In the genomic region with DNA sequence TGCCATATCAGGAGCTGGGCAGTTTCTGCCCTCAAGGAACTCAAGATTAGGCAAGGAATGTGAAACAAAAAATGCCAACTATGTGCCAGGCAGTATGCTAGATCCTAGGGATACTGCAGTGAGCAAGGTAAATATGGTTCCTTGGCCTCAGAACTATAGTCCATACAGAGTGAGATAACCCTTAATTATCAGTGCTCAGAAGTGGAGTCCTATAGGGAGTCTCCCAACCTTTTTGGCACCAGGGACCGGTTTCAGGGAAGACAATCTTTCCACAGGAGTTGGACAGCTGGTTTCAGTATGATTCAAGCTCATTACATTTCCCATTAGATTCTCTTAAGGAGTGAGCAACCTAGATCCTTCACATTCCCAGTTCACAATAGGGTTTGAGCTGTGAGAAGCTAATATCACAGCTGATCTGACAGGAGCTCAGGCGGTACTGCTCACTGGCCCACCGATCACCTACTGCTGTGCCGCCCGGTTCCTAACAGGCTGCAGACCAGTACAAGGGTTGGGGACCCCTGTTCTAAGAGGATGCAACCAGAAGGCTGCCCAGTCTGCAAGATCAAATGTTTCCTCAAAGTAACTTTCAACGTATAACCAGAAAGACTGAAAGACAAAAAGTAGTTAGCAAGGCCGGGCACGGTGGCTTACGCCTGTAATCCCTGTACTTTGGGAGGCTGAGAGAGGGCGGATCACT, we compare ENCODE assay signal across 8 cellular contexts. TPM values are rescaled to one million over a fixed set of nuclear protein-coding genes. Genes with fewer than 3 reads are reported as not detected.
DNase-seq lines count a peak whose midpoint lies in the region; ATAC-seq and TF ChIP-seq lines count a peak whose summit lies in the region.

No MANE protein-coding gene starts in this region.

- H3K4me1 ChIP-seq in cardiac muscle cell (ENCODE audit: low read depth) = peaks cover 27% of the 10 kb centered on the region
- H3K4me1 ChIP-seq in iPS-20b (ENCODE audit: insufficient read depth, low read length) = peaks cover 6% of the 10 kb centered on the region; the same call in 1 of the 2 replicates

- H3K27ac Mint-ChIP-seq in activated CD4-positive, alpha-beta memory T cell treated with anti-CD3 and anti-CD28 coated beads for 36 hours = peak overlapping the region; percentile 54
- peak overlapping the region; percentile 100 for H3K27ac Mint-ChIP-seq in type B pancreatic cell

- H3K4me3 Mint-ChIP-seq in activated CD4-positive, alpha-beta memory T cell treated with anti-CD3 and anti-CD28 coated beads for 36 hours = peak overlapping the region; percentile 98
- H3K4me3 Mint-ChIP-seq in type B pancreatic cell = peak overlapping the region; percentile 99

- H3K9me3 ChIP-seq in cardiac muscle cell (ENCODE audit: low read depth) (no peaks in the 10 kb centered on the region), iPS-20b (ENCODE audit: insufficient read depth, low read depth, low read length) (no peaks in the 10 kb centered on the region)

- H3K36me3 Mint-ChIP-seq in activated CD4-positive, alpha-beta memory T cell treated with anti-CD3 and anti-CD28 coated beads for 36 hours = peaks cover 30% of the 10 kb centered on the region
- peaks cover 14% of the 10 kb centered on the region for H3K36me3 Mint-ChIP-seq in type B pancreatic cell

- H3K9ac ChIP-seq in iPS-20b (ENCODE audit: low read depth, low read length) = no peak overlapping the region

- POLR2A ChIA-PET in activated CD4-positive, alpha-beta memory T cell treated with anti-CD3 and anti-CD28 coated beads for 36 hours (lab: Charles Lee) = interaction anchor here (1.0 to 2.4 kb wide), 4 partner anchors 21 to 78 kb away, joined by 3 to 20 read pairs (median 5); a partner anchor contains a TSS

- CTCF ChIA-PET in activated CD4-positive, alpha-beta memory T cell treated with anti-CD3 and anti-CD28 coated beads for 36 hours (lab: Charles Lee) = interaction anchor here (0.7 to 2.5 kb wide), 4 partner anchors 21 to 30 kb away, joined by 3 to 11 read pairs (median 3); a partner anchor contains a TSS

- H3K27ac ChIP-seq in cardiac muscle cell (no peak overlapping the region), iPS-20b (ENCODE audit: low read length) (no peak overlapping the region)

- H3K9me3 Mint-ChIP-seq in activated CD4-positive, alpha-beta memory T cell treated with anti-CD3 and anti-CD28 coated beads for 36 hours = no peaks in the 10 kb centered on the region
- H3K9me3 Mint-ChIP-seq in type B pancreatic cell = no peaks in the 10 kb centered on the region

- peaks cover 40% of the 10 kb centered on the region for H3K4me1 Mint-ChIP-seq in activated CD4-positive, alpha-beta memory T cell treated with anti-CD3 and anti-CD28 coated beads for 36 hours (ENCODE audit: low read depth)
- peaks cover 32% of the 10 kb centered on the region for H3K4me1 Mint-ChIP-seq in type B pancreatic cell (ENCODE audit: unreplicated experiment)

- peaks cover under 1% of the 10 kb centered on the region for H3K36me3 ChIP-seq in cardiac muscle cell
- peaks cover 34% of the 10 kb centered on the region for H3K36me3 ChIP-seq in iPS-20b (ENCODE audit: insufficient read depth, low read depth, low read length)

- H3K27me3 ChIP-seq in cardiac muscle cell = no peaks in the 10 kb centered on the region
- H3K27me3 ChIP-seq in iPS-20b (ENCODE audit: insufficient read depth, low read length) = no peaks in the 10 kb centered on the region

- intact Hi-C loops in cardiac septum (cut with DNase I) = no loop called here
- intact Hi-C loops in activated CD4-positive, alpha-beta memory T cell treated with anti-CD3 and anti-CD28 coated beads for 36 hours (cut with micrococcal nuclease) = loop anchor here (10.0 kb wide), 1 partner anchor 509 kb away; a partner anchor contains a TSS

- H3K27me3 Mint-ChIP-seq in activated CD4-positive, alpha-beta memory T cell treated with anti-CD3 and anti-CD28 coated beads for 36 hours = no peaks in the 10 kb centered on the region
- no peaks in the 10 kb centered on the region for H3K27me3 Mint-ChIP-seq in type B pancreatic cell

- H3K4me3 ChIP-seq in cardiac muscle cell = peak overlapping the region; percentile 94
- peak overlapping the region; percentile 92 for H3K4me3 ChIP-seq in iPS-20b (ENCODE audit: low read length)

- TF ChIP-seq CTCF in cardiac muscle cell (IDR thresholded peaks at IDR 0.05; ENCODE audit: low read depth, low read length) = no peak
- no peak for TF ChIP-seq CTCF in type B pancreatic cell (conservative IDR thresholded peaks at IDR 0.05)

- DNase-seq in cardiac muscle cell (ENCODE audit: low read depth in 1 of 2, low spot score in 1 of 2) (peak in 1 of 2 donors; percentile 39), cardiac septum (ENCODE audit: low spot score) (no peak), type B pancreatic cell (ENCODE audit: extremely low spot score, unreplicated experiment) (no peak), islet precursor cell (no peak)
- no peak for DNase-seq in activated CD4-positive, alpha-beta memory T cell treated with anti-CD3 and anti-CD28 coated beads for 36 hours

- no peak for ATAC-seq in HG02763 (IDR thresholded peaks at IDR 0.05; ENCODE audit: unreplicated experiment)
- no peak for ATAC-seq in GM19324 (IDR thresholded peaks at IDR 0.05; ENCODE audit: low FRiP score, unreplicated experiment)

RNA-seq across cellular contexts. Expression of a gene that starts 1.7 kb away (rescaled TPM):
- 35.3 and 46.9 TPM in 2 replicates for total RNA-seq in cardiac muscle cell
- polyA plus RNA-seq in cardiac muscle cell = 87.1 and 104 TPM in 2 replicates
- total RNA-seq in cardiac septum = 43.4 TPM
- total RNA-seq in activated CD4-positive, alpha-beta memory T cell treated with anti-CD3 and anti-CD28 coated beads for 36 hours = 100 to 1,000 TPM; 183 to 184 TPM
- 87.3 and 108 TPM in 2 replicates for total RNA-seq in type B pancreatic cell (ENCODE audit: low replicate concordance)

RNA-seq across cellular contexts. Expression of a gene that starts 29.7 kb away (rescaled TPM):
- total RNA-seq in cardiac muscle cell (65.3 and 67.1 TPM in 2 replicates), cardiac septum (27.1 TPM), type B pancreatic cell (ENCODE audit: low replicate concordance) (92.8 and 157 TPM in 2 replicates)
- 115 and 133 TPM in 2 replicates for polyA plus RNA-seq in cardiac muscle cell
- 100 to 1,000 TPM; 318 to 325 TPM for total RNA-seq in activated CD4-positive, alpha-beta memory T cell treated with anti-CD3 and anti-CD28 coated beads for 36 hours

RNA-seq across cellular contexts. Expression of a gene that starts 30.3 kb away (rescaled TPM):
- 13.7 and 14.7 TPM in 2 replicates for total RNA-seq in cardiac muscle cell
- polyA plus RNA-seq in cardiac muscle cell = 21.6 and 27.4 TPM in 2 replicates
- total RNA-seq in cardiac septum = 2.3 TPM
- 10 to 100 TPM; 34.4 to 37.7 TPM for total RNA-seq in activated CD4-positive, alpha-beta memory T cell treated with anti-CD3 and anti-CD28 coated beads for 36 hours
- 20.6 and 37.8 TPM in 2 replicates for total RNA-seq in type B pancreatic cell (ENCODE audit: low replicate concordance)

RNA-seq across cellular contexts. Expression of a gene that starts 39.8 kb away (rescaled TPM):
- 0.04 and 0.06 TPM in 2 replicates for total RNA-seq in cardiac muscle cell
- 0.06 and 0.98 TPM in 2 replicates for polyA plus RNA-seq in cardiac muscle cell
- not detected for total RNA-seq in cardiac septum
- total RNA-seq in activated CD4-positive, alpha-beta memory T cell treated with anti-CD3 and anti-CD28 coated beads for 36 hours = not detected
- 0.74 and 1.1 TPM in 2 replicates for total RNA-seq in type B pancreatic cell (ENCODE audit: low replicate concordance)
